In genomic region chr13:39777527-39778061, GRCh38 we compare ENCODE assay signal across 8 cellular contexts.
DNase-seq lines count a peak whose midpoint lies in the region; FAIRE-seq and TF ChIP-seq lines count a peak whose summit lies in the region.

No MANE protein-coding gene starts in this region.

- POLR2A ChIA-PET in BJ (lab: Charles Lee) = interaction anchor here (0.5 kb wide), 1 partner anchor 85 kb away, joined by 3 read pairs; no protein-coding TSS in a partner anchor
- POLR2A ChIA-PET in SK-N-SH (lab: Yijun Ruan, JAX) = no interaction called here

- H3K9me3 ChIP-seq in SK-N-SH (0 out of 2 replicates have a peak, but pooled peaks cover 3% of the 10 kb centered on the region), kidney (ENCODE audit: control insufficient read depth in 1 of 2, low read length in 2 of 2) (peaks cover 0 to 3% of the 10 kb centered on the region in 2 donors)

- 17% methylated on average over 2 of the region's 2 CpGs for WGBS in SK-N-SH (ENCODE audit: low lambda C conversion rate)

- H3K9me2 ChIP-seq in SK-N-SH = no peaks in the 10 kb centered on the region

- DNase-seq in BJ (ENCODE audit: low read depth) (peak; percentile 52), H4 (ENCODE audit: low spot score) (peak; percentile 70), SK-N-SH (no peak), choroid plexus epithelial cell (ENCODE audit: low read depth) (peak; percentile 96), renal cortical epithelial cell (ENCODE audit: low read depth) (peak; percentile 75), kidney (no peak), DMS79 (lab: John Stamatoyannopoulos, UW) (no peak), NCI-H146 (lab: John Stamatoyannopoulos, UW) (no peak)

- TF ChIP-seq EP300 in SK-N-SH (IDR thresholded peaks at IDR 0.05; ENCODE audit: borderline replicate concordance in 1 of 2, low read depth in 1 of 2, low read length in 1 of 2) = peak in 1 of 2 experiments; percentile 88; a peak in 2 of 4 replicates

- no peaks in the 10 kb centered on the region for H3K27me3 ChIP-seq in BJ (ENCODE audit: control insufficient read depth, insufficient read depth, low read length)
- H3K27me3 ChIP-seq in SK-N-SH (ENCODE audit: insufficient read depth) = no peaks in the 10 kb centered on the region

- no peak overlapping the region for H2AFZ ChIP-seq in SK-N-SH (ENCODE audit: low read depth)

- H3F3A ChIP-seq in SK-N-SH (replicated peaks; ENCODE audit: insufficient read depth) = peaks cover 53% of the 10 kb centered on the region

- intact Hi-C loops in kidney (cut with DNase I) = no loop called here

- no peaks in the 10 kb centered on the region for H3K36me3 ChIP-seq in BJ (ENCODE audit: control insufficient read depth, insufficient read depth, low read length)
- H3K36me3 ChIP-seq in SK-N-SH (replicated peaks in 1 of 2; ENCODE audit: control insufficient read depth in 1 of 2, insufficient read depth in 2 of 2, low read length in 1 of 2) = no peaks in the 10 kb centered on the region
- H3K36me3 ChIP-seq in kidney (ENCODE audit: control insufficient read depth in 1 of 2, insufficient read depth in 2 of 2, low read length in 2 of 2) = no peaks in the 10 kb centered on the region

- H4K20me1 ChIP-seq in SK-N-SH (ENCODE audit: insufficient read depth) = no peaks in the 10 kb centered on the region

- peaks cover 3 to 46% of the 10 kb centered on the region in 2 experiments for H3K4me1 ChIP-seq in SK-N-SH (ENCODE audit: control insufficient read depth in 1 of 2, insufficient read depth in 2 of 2, low read depth in 1 of 2, low read length in 1 of 2)
- H3K4me1 ChIP-seq in kidney (ENCODE audit: control insufficient read depth in 1 of 2, insufficient read depth in 1 of 2, low read depth in 1 of 2, low read length in 2 of 2) = no peaks in the 10 kb centered on the region

- H3K79me2 ChIP-seq in SK-N-SH (ENCODE audit: insufficient read depth) = no peaks in the 10 kb centered on the region

- no peak overlapping the region for H3K4me2 ChIP-seq in SK-N-SH

- no peak for FAIRE-seq in kidney (lab: Jason Lieb, UNC)

- CTCF ChIA-PET in BJ (lab: Yijun Ruan, JAX) (interaction anchor here (0.7 to 5.1 kb wide), 8 partner anchors 12 to 165 kb away, joined by 3 to 24 read pairs (median 4); no protein-coding TSS in a partner anchor), SK-N-SH (lab: Yijun Ruan, JAX) (interaction anchor here (0.7 to 2.3 kb wide), 7 partner anchors 10 to 1000 kb away, joined by 3 to 7 read pairs (median 3); no protein-coding TSS in a partner anchor)

- TF ChIP-seq RAD21 in SK-N-SH (IDR thresholded peaks at IDR 0.05; ENCODE audit: low read length) = peak; percentile 48

- H3K27ac ChIP-seq in SK-N-SH (ENCODE audit: low read depth in 2 of 2, low read length in 1 of 2) (peak overlapping the region in 1 of 2 experiments; percentile 96; a peak in 3 of 4 replicates), kidney (ENCODE audit: low read depth in 2 of 2, low read length in 2 of 2) (no peak overlapping the region)

- H3K9ac ChIP-seq in SK-N-SH = peak overlapping the region; percentile 69; the same call in 1 of the 2 replicates
- no peak overlapping the region for H3K9ac ChIP-seq in kidney (ENCODE audit: low read length in 2 of 2)

- peak; percentile 66 for TF ChIP-seq CTCF in BJ (IDR thresholded peaks at IDR 0.05; ENCODE audit: insufficient read depth, low read depth, low read length)
- TF ChIP-seq CTCF in SK-N-SH (IDR thresholded peaks at IDR 0.05) = peak; percentile 60
- peak; percentile 62 for TF ChIP-seq CTCF in choroid plexus epithelial cell (conservative IDR thresholded peaks at IDR 0.05; ENCODE audit: low read depth, low read length)
- no peak for TF ChIP-seq CTCF in kidney (IDR thresholded peaks at IDR 0.05; ENCODE audit: borderline replicate concordance, extremely low read depth, insufficient read depth)

- H3K4me3 ChIP-seq in BJ (ENCODE audit: low read depth, low read length) (no peak overlapping the region), SK-N-SH (ENCODE audit: low read depth in 2 of 2, low read length in 1 of 2) (no peak overlapping the region), choroid plexus epithelial cell (ENCODE audit: low read depth, low read length) (no peak overlapping the region), kidney (ENCODE audit: low read length in 2 of 2) (no peak overlapping the region)

TF ChIP-seq in SK-N-SH, 30 proteins besides CTCF, POLR2A, EP300 and RAD21:
- TF ChIP-seq USF1 (IDR thresholded peaks at IDR 0.05; ENCODE audit: borderline replicate concordance, low read depth) = no peak
- TF ChIP-seq ELF1 (IDR thresholded peaks at IDR 0.05) = no peak
- no peak for TF ChIP-seq IRF3 (IDR thresholded peaks at IDR 0.05; ENCODE audit: low read depth, low read length)
- peak; percentile 86; the same call in 1 of the 2 replicates for TF ChIP-seq RXRA (IDR thresholded peaks at IDR 0.05; ENCODE audit: borderline replicate concordance, low read depth)
- peak; percentile 55; the same call in 1 of the 2 replicates for TF ChIP-seq FOXM1 (IDR thresholded peaks at IDR 0.05; ENCODE audit: low read depth)
- TF ChIP-seq JUND (IDR thresholded peaks at IDR 0.05) = peak; percentile 88
- TF ChIP-seq MEF2A (IDR thresholded peaks at IDR 0.05; ENCODE audit: borderline replicate concordance, low read depth) = no peak; the same call in 1 of the 2 replicates
- no peak for TF ChIP-seq RFX5 (IDR thresholded peaks at IDR 0.05; ENCODE audit: low read length)
- 0 out of 2 replicates have a peak, but pooled peaks have one; percentile 22 for TF ChIP-seq MAX (IDR thresholded peaks at IDR 0.05; ENCODE audit: low read depth)
- TF ChIP-seq REST (IDR thresholded peaks at IDR 0.05; ENCODE audit: low read depth, low read length) = 0 out of 2 replicates have a peak, but pooled peaks have one; percentile 33
- peak; percentile 65 for TF ChIP-seq NFIC (IDR thresholded peaks at IDR 0.05; ENCODE audit: borderline replicate concordance)
- TF ChIP-seq POLR2AphosphoS5 (IDR thresholded peaks at IDR 0.05; ENCODE audit: low read depth, low read length) = peak; percentile 57; the same call in 1 of the 2 replicates
- TF ChIP-seq PBX3 (IDR thresholded peaks at IDR 0.05) = peak; percentile 81
- peak; percentile 50 for TF ChIP-seq TEAD4 (IDR thresholded peaks at IDR 0.05; ENCODE audit: borderline replicate concordance, insufficient read depth)
- TF ChIP-seq TCF12 (IDR thresholded peaks at IDR 0.05) = peak; percentile 96
- TF ChIP-seq YY1 (IDR thresholded peaks at IDR 0.05; ENCODE audit: low read depth) = 0 out of 2 replicates have a peak, but pooled peaks have one; percentile 29
- TF ChIP-seq FOSL2 (IDR thresholded peaks at IDR 0.05; ENCODE audit: borderline replicate concordance, low read depth) = peak; percentile 92

Comparison
In these comparisons a context has a peak if more than half of its experiments do, and no peak if none do; other contexts are left out.
1. DNase-seq: peak in BJ (single experiment), H4 (single experiment), choroid plexus epithelial cell (single experiment) and renal cortical epithelial cell (single experiment); none in SK-N-SH (single experiment), kidney (single experiment), DMS79 (single experiment) and NCI-H146 (single experiment).